Comparison of ENCODE assay signal across 8 cellular contexts in genomic region chr6:3209114-3210023, GRCh38. TPM values are rescaled to one million over a fixed set of nuclear protein-coding genes. Genes with fewer than 3 reads are reported as not detected.
DNase-seq lines count a peak whose midpoint lies in the region; ATAC-seq and TF ChIP-seq lines count a peak whose summit lies in the region.

No MANE protein-coding gene starts in this region.

- H3K79me2 ChIP-seq in DOHH2 (ENCODE audit: control insufficient read depth, low read length) (no peaks in the 10 kb centered on the region), trophoblast cell (ENCODE audit: control insufficient read depth, insufficient read depth, low read length, poor library complexity) (no peaks in the 10 kb centered on the region)

- no peak overlapping the region for H3K23ac ChIP-seq in trophoblast cell (ENCODE audit: low read length)

- H3K4me3 Mint-ChIP-seq in activated B cell treated with CpG ODN at 0.5 μM for 24 hours, result peak overlapping the region; percentile 28

- H3K9me2 ChIP-seq in DOHH2 (replicated peaks; ENCODE audit: control insufficient read depth, low read length), result no peaks in the 10 kb centered on the region

- peaks cover 5% of the 10 kb centered on the region for H3F3A ChIP-seq in DOHH2 (ENCODE audit: control insufficient read depth, insufficient read depth)

- H3K27ac ChIP-seq in DOHH2 (ENCODE audit: low read depth, low read length) (no peak overlapping the region), esophagus squamous epithelium (peak overlapping the region; percentile 74 to 88 (median 80)), trophoblast cell (ENCODE audit: low read depth, low read length) (no peak overlapping the region)

- H4K91ac ChIP-seq in trophoblast cell (ENCODE audit: low read depth, low read length), result peak overlapping the region; percentile 53

- WGBS in esophagus squamous epithelium, 2 donors, result 36 to 46% methylated on average over 17 of the region's 17 CpGs
- WGBS in trophoblast cell (ENCODE audit: extremely low coverage, insufficient coverage, insufficient read length), result no CpG with 5 or more reads among the region's 17 CpGs

- H3K9me3 Mint-ChIP-seq in activated B cell treated with CpG ODN at 0.5 μM for 24 hours, result peaks cover 5% of the 10 kb centered on the region

- H4K12ac ChIP-seq in trophoblast cell (ENCODE audit: low read depth, low read length), result no peak overlapping the region

- no peak overlapping the region for H2AFZ ChIP-seq in trophoblast cell (ENCODE audit: insufficient read depth, low read length, poor library complexity)

- H3K9me3 ChIP-seq in DOHH2 (ENCODE audit: control insufficient read depth, insufficient read depth, low read length) (peaks cover 3% of the 10 kb centered on the region; the same call in 1 of the 2 replicates), esophagus squamous epithelium (no peaks in the 10 kb centered on the region), trophoblast cell (ENCODE audit: insufficient read depth, low read depth, low read length) (no peaks in the 10 kb centered on the region)

- H3K9ac ChIP-seq in trophoblast cell (ENCODE audit: low read length), result no peak overlapping the region

- no peak for TF ChIP-seq POLR2A in esophagus squamous epithelium (IDR thresholded peaks at IDR 0.05)

- H3K18ac ChIP-seq in trophoblast cell (ENCODE audit: low read length), result no peak overlapping the region

- H3K36me3 ChIP-seq in DOHH2 (ENCODE audit: control insufficient read depth, low read length) (no peaks in the 10 kb centered on the region), esophagus squamous epithelium (no peaks in the 10 kb centered on the region), trophoblast cell (ENCODE audit: control insufficient read depth in 1 of 2, insufficient read depth in 2 of 2, low read length in 2 of 2) (no peaks in the 10 kb centered on the region)

- TF ChIP-seq CTCF in DOHH2 (IDR thresholded peaks at IDR 0.05; ENCODE audit: low read depth, low read length, poor library complexity, severe bottlenecking) (no peak), activated B cell treated with CpG ODN at 0.5 μM for 24 hours (IDR thresholded peaks at IDR 0.05) (no peak), esophagus squamous epithelium (IDR thresholded peaks at IDR 0.05) (peak in 2 of 6 experiments; percentile 6 to 17)

- H3K27ac Mint-ChIP-seq in activated B cell treated with CpG ODN at 0.5 μM for 24 hours, result peak overlapping the region; percentile 74

- no peak overlapping the region for H2AK5ac ChIP-seq in trophoblast cell (ENCODE audit: low read length)

- POLR2A ChIA-PET in activated B cell treated with CpG ODN at 0.5 μM for 24 hours (lab: Charles Lee), result no interaction called here

- H3K4ac ChIP-seq in trophoblast cell (ENCODE audit: low read depth, low read length), result no peak overlapping the region

- H3K4me1 ChIP-seq in DOHH2 (ENCODE audit: control insufficient read depth, low read length) (peaks cover 37% of the 10 kb centered on the region), esophagus squamous epithelium (peaks cover 19 to 44% (median 30%) of the 10 kb centered on the region in 3 donors), trophoblast cell (ENCODE audit: control insufficient read depth in 1 of 2, insufficient read depth in 2 of 2, low read length in 2 of 2) (peaks cover 12 to 17% of the 10 kb centered on the region in 2 experiments)

- H3K27me3 ChIP-seq in DOHH2 (ENCODE audit: control insufficient read depth, low read length) (no peaks in the 10 kb centered on the region), esophagus squamous epithelium (no peaks in the 10 kb centered on the region), trophoblast cell (ENCODE audit: insufficient read depth, low read length) (no peaks in the 10 kb centered on the region)

- no peak overlapping the region for H2BK5ac ChIP-seq in trophoblast cell (ENCODE audit: low read depth, low read length, poor library complexity)

- H3K4me3 ChIP-seq in DOHH2 (ENCODE audit: low read length), result peak overlapping the region; percentile 14
- H3K4me3 ChIP-seq in esophagus squamous epithelium, result no peak overlapping the region
- no peak overlapping the region for H3K4me3 ChIP-seq in trophoblast cell (ENCODE audit: low read depth, low read length)

- no peak overlapping the region for H2BK120ac ChIP-seq in trophoblast cell (ENCODE audit: insufficient read depth, low read length, poor library complexity)

- H3K27me3 Mint-ChIP-seq in activated B cell treated with CpG ODN at 0.5 μM for 24 hours, result peaks cover 16% of the 10 kb centered on the region

- H3K4me2 ChIP-seq in DOHH2 (ENCODE audit: low read length), result peak overlapping the region; percentile 57
- H3K4me2 ChIP-seq in trophoblast cell (ENCODE audit: low read length), result peak overlapping the region; percentile 26

- H2BK12ac ChIP-seq in trophoblast cell (ENCODE audit: low read length), result no peak overlapping the region

- CTCF ChIA-PET in activated B cell treated with CpG ODN at 0.5 μM for 24 hours (lab: Charles Lee), result interaction anchor here (1.2 kb wide), 1 partner anchor 42 kb away, joined by 4 read pairs; no protein-coding TSS in a partner anchor

- intact Hi-C loops in activated B cell treated with CpG ODN at 0.5 μM for 24 hours (cut with micrococcal nuclease), result loop anchor here (2.0 kb wide), 1 partner anchor 47 kb away; no protein-coding TSS in a partner anchor
- intact Hi-C loops in esophagus squamous epithelium (cut with DNase I), result no loop called here

- H4K20me1 ChIP-seq in DOHH2 (ENCODE audit: control insufficient read depth, insufficient read depth, low read depth, low read length), result no peaks in the 10 kb centered on the region

- peaks cover 26% of the 10 kb centered on the region for H3K4me1 Mint-ChIP-seq in activated B cell treated with CpG ODN at 0.5 μM for 24 hours

- H3K36me3 Mint-ChIP-seq in activated B cell treated with CpG ODN at 0.5 μM for 24 hours (ENCODE audit: low read depth), result peaks cover 5% of the 10 kb centered on the region

- ATAC-seq in GM21737 (IDR thresholded peaks at IDR 0.05; ENCODE audit: unreplicated experiment) (peak; percentile 46), activated B cell treated with CpG ODN at 0.5 μM for 24 hours (ENCODE audit: low read depth) (peak; percentile 69), GM19397 (IDR thresholded peaks at IDR 0.05; ENCODE audit: unreplicated experiment) (no peak)

- H4K8ac ChIP-seq in trophoblast cell (ENCODE audit: low read depth, low read length), result peak overlapping the region; percentile 79

- peaks cover 4% of the 10 kb centered on the region for H3K79me1 ChIP-seq in trophoblast cell (ENCODE audit: low read length)

- peak; percentile 85 for DNase-seq in NCI-H146 treated with DMSO at 0.1 percent for 48 hours (lab: John Stamatoyannopoulos, UW; ENCODE audit: unreplicated experiment)
- DNase-seq in activated B cell treated with CpG ODN at 0.5 μM for 24 hours, result no peak
- DNase-seq in esophagus squamous epithelium (lab: John Stamatoyannopoulos, UW), result peak; percentile 14
- peak; percentile 93 to 96 for DNase-seq in trophoblast cell
- no peak for DNase-seq in NCI-H446 (lab: John Stamatoyannopoulos, UW)

- H3K14ac ChIP-seq in trophoblast cell (ENCODE audit: low read length), result no peak overlapping the region

RNA-seq across cellular contexts. Expression of gene TUBB2B, which starts 18.1 kb away (rescaled TPM):
- not detected in 2 replicates for total RNA-seq in activated B cell treated with CpG ODN at 0.5 μM for 24 hours
- 1 to 10 TPM; 1.6 to 5.0 (median 3.2) TPM for total RNA-seq in esophagus squamous epithelium
- polyA plus RNA-seq in trophoblast cell (2013), result 139 and 141 TPM in 2 replicates

RNA-seq across cellular contexts. Expression of gene PSMG4, which starts 49.4 kb away (rescaled TPM):
- total RNA-seq in activated B cell treated with CpG ODN at 0.5 μM for 24 hours (28.7 and 29.9 TPM in 2 replicates), esophagus squamous epithelium (10 to 100 TPM in 3 of 4 donors, 1 to 10 TPM in 1; 9.4 to 36.0 (median 14.9) TPM)
- polyA plus RNA-seq in trophoblast cell (2013), result 9.7 and 10.5 TPM in 2 replicates

RNA-seq across cellular contexts. Expression of gene TUBB2A, which starts 52.0 kb away (rescaled TPM):
- total RNA-seq in activated B cell treated with CpG ODN at 0.5 μM for 24 hours (3.3 TPM in 2 replicates), esophagus squamous epithelium (100 to 1,000 TPM in 2 of 4 donors, 10 to 100 TPM in 2; 35.9 to 149 (median 93.5) TPM)
- 167 and 171 TPM in 2 replicates for polyA plus RNA-seq in trophoblast cell (2013)

Comparison
In these comparisons a context has a peak if more than half of its experiments do, and no peak if none do; other contexts are left out.
1. H3K27ac ChIP-seq: peak in esophagus squamous epithelium (4 of 4); none in DOHH2 (single experiment) and trophoblast cell (single experiment).
2. DNase-seq: peak in NCI-H146 treated with DMSO at 0.1 percent for 48 hours (single experiment), esophagus squamous epithelium (single experiment) and trophoblast cell (2 of 2); none in activated B cell treated with CpG ODN at 0.5 μM for 24 hours (single experiment) and NCI-H446 (0 of 2).